In genomic region chr1:230568676-230569075, GRCh38 we compare ENCODE assay signal across 20 cellular contexts.
A peak's percentile ranks its signal among the peaks of the same experiment; 100 is the strongest.
DNase-seq lines count a peak whose midpoint lies in the region; ATAC-seq and TF ChIP-seq lines count a peak whose summit lies in the region.
"Had no signal": no experiment of that assay in that cellular context is flagged by ENCODE, and none has a peak within 500 bp of the region (broad histone marks: within the 10 kb centered on the region; RNA-seq: fewer than 3 reads in every experiment).

No MANE protein-coding gene starts in this region.

- H3K4me2 ChIP-seq in mammary epithelial cell (ENCODE audit: insufficient read depth, low read depth, low read length) = no peak overlapping the region
- no peak overlapping the region for H3K4me2 ChIP-seq in hepatocyte

- H2AFZ ChIP-seq in mammary epithelial cell (ENCODE audit: low read depth, low read length) (no peak overlapping the region), hepatocyte (no peak overlapping the region)

- H3K36me3 ChIP-seq in mammary epithelial cell (ENCODE audit: insufficient read depth, low read length) = no peaks in the 10 kb centered on the region
- no peaks in the 10 kb centered on the region for H3K36me3 ChIP-seq in colonic mucosa
- no peaks in the 10 kb centered on the region for H3K36me3 ChIP-seq in hepatocyte (replicated peaks; ENCODE audit: insufficient read depth, low read depth)
- H3K36me3 ChIP-seq in stomach = no peaks in the 10 kb centered on the region
- no peaks in the 10 kb centered on the region for H3K36me3 ChIP-seq in prostate gland
- H3K36me3 ChIP-seq: MG63, Peyer's patch, SJSA1 had no signal

- H3K27me3 Mint-ChIP-seq in MCF 10A (ENCODE audit: insufficient read depth, unreplicated experiment) = no peaks in the 10 kb centered on the region

- H3K4me3 Mint-ChIP-seq in MCF 10A (ENCODE audit: unreplicated experiment) = no peak overlapping the region
- H3K4me3 Mint-ChIP-seq: CD8-positive, alpha-beta memory T cell had no signal

- no peak for TF ChIP-seq EP300 in stomach (IDR thresholded peaks at IDR 0.05)

- no peak overlapping the region for H3K27ac Mint-ChIP-seq in MCF 10A (ENCODE audit: low read depth, unreplicated experiment)
- H3K27ac Mint-ChIP-seq: CD8-positive, alpha-beta memory T cell had no signal

- no peak for ATAC-seq in HG03469 (IDR thresholded peaks at IDR 0.05; ENCODE audit: unreplicated experiment)
- ATAC-seq: Right ventricle myocardium inferior had no signal

- POLR2A ChIA-PET in MCF 10A (lab: Yijun Ruan, JAX) = interaction anchor here (0.5 to 1.0 kb wide), 3 partner anchors 35 to 629 kb away, joined by 3 read pairs; no protein-coding TSS in a partner anchor

- intact Hi-C loops in mammary epithelial cell (cut with micrococcal nuclease) = no loop called here
- intact Hi-C loops in MCF 10A (cut with micrococcal nuclease) = no loop called here
- intact Hi-C loops in colonic mucosa (cut with DNase I) = no loop called here
- intact Hi-C loops in stomach (cut with DNase I; ENCODE audit: low total_unique reads) = no loop called here
- intact Hi-C loops in prostate gland (cut with DNase I) = no loop called here

- H3K36me3 Mint-ChIP-seq in MCF 10A (ENCODE audit: insufficient read depth, unreplicated experiment) = no peaks in the 10 kb centered on the region
- H3K36me3 Mint-ChIP-seq: CD8-positive, alpha-beta memory T cell had no signal

- H3K9me3 Mint-ChIP-seq in MCF 10A (ENCODE audit: unreplicated experiment) = no peaks in the 10 kb centered on the region
- H3K9me3 Mint-ChIP-seq: CD8-positive, alpha-beta memory T cell had no signal

- dilution Hi-C loops in mammary epithelial cell (cut with HindIII; ENCODE audit: low sequenced_read_pairs) = no loop called here

- no peak overlapping the region for H3K27ac ChIP-seq in mammary epithelial cell (ENCODE audit: insufficient read depth, low read depth, low read length)
- H3K27ac ChIP-seq in colonic mucosa = peak overlapping the region; percentile 44
- peak overlapping the region; percentile 43 for H3K27ac ChIP-seq in hepatocyte
- no peak overlapping the region for H3K27ac ChIP-seq in stomach
- H3K27ac ChIP-seq in prostate gland = no peak overlapping the region
- H3K27ac ChIP-seq: 22Rv1, Peyer's patch, SJSA1 had no signal

- in situ Hi-C loops in mammary epithelial cell (cut with MboI; ENCODE audit: low sequenced_read_pairs in 2 of 2) = no loop called here

- H3K9ac ChIP-seq in mammary epithelial cell (ENCODE audit: insufficient read depth, low read length) = no peak overlapping the region
- H3K9ac ChIP-seq in colonic mucosa (ENCODE audit: low read depth in 2 of 2, low read length in 2 of 2) = no peak overlapping the region

- H3K27me3 ChIP-seq in mammary epithelial cell (ENCODE audit: insufficient read depth, low read length) (peaks cover 9% of the 10 kb centered on the region), colonic mucosa (no peaks in the 10 kb centered on the region), hepatocyte (no peaks in the 10 kb centered on the region), stomach (no peaks in the 10 kb centered on the region), prostate gland (replicated peaks; ENCODE audit: insufficient read depth) (no peaks in the 10 kb centered on the region)
- H3K27me3 ChIP-seq: Peyer's patch, SJSA1 had no signal

- H3K79me2 ChIP-seq in mammary epithelial cell (ENCODE audit: insufficient read depth, low read length) (no peaks in the 10 kb centered on the region), hepatocyte (no peaks in the 10 kb centered on the region)

- H3K4me1 Mint-ChIP-seq in MCF 10A (ENCODE audit: insufficient read depth, unreplicated experiment) = peaks cover 27% of the 10 kb centered on the region
- H3K4me1 Mint-ChIP-seq: CD8-positive, alpha-beta memory T cell had no signal

- DNase-seq in mammary epithelial cell (peak; percentile 18), MCF 10A (ENCODE audit: unreplicated experiment) (no peak), colonic mucosa (no peak), hepatocyte (ENCODE audit: low spot score) (no peak), NCI-H2227 (lab: John Stamatoyannopoulos, UW; ENCODE audit: unreplicated experiment) (no peak), stomach (no peak), prostate gland (ENCODE audit: low spot score) (no peak)
- DNase-seq: AML-193; C1 segment of cervical spinal cord; CD8-positive, alpha-beta memory T cell; GDM1; Kasumi-1; NCI-H1417; NCI-H1694 treated with DMSO at 0.1 percent for 48 hours had no signal

- no peak for TF ChIP-seq POLR2A in stomach (IDR thresholded peaks at IDR 0.05)
- no peak for TF ChIP-seq POLR2A in prostate gland (IDR thresholded peaks at IDR 0.05)

- H3K9me3 ChIP-seq in mammary epithelial cell (replicated peaks; ENCODE audit: insufficient read depth, low read length) (no peaks in the 10 kb centered on the region), colonic mucosa (no peaks in the 10 kb centered on the region), hepatocyte (ENCODE audit: low read depth) (no peaks in the 10 kb centered on the region), stomach (no peaks in the 10 kb centered on the region), prostate gland (no peaks in the 10 kb centered on the region)
- H3K9me3 ChIP-seq: MG63, Peyer's patch, SJSA1 had no signal

- H3K4me1 ChIP-seq in mammary epithelial cell (ENCODE audit: insufficient read depth, low read length) (peaks cover 3% of the 10 kb centered on the region), colonic mucosa (peaks cover 16% of the 10 kb centered on the region), hepatocyte (ENCODE audit: insufficient read depth) (peaks cover 11% of the 10 kb centered on the region), stomach (peaks cover 12 to 29% (median 17%) of the 10 kb centered on the region in 4 donors), prostate gland (replicated peaks) (no peaks in the 10 kb centered on the region)
- H3K4me1 ChIP-seq: SJSA1 had no signal

- H3K4me3 ChIP-seq in mammary epithelial cell (replicated peaks in 1 of 3; ENCODE audit: insufficient read depth in 1 of 3, low read depth in 2 of 3, low read length in 3 of 3) (no peak overlapping the region), colonic mucosa (no peak overlapping the region), hepatocyte (no peak overlapping the region), stomach (no peak overlapping the region), prostate gland (no peak overlapping the region)
- H3K4me3 ChIP-seq: MG63, Peyer's patch, SJSA1 had no signal

- TF ChIP-seq CTCF in mammary epithelial cell (conservative IDR thresholded peaks at IDR 0.05 in 1 of 2, IDR thresholded peaks at IDR 0.05 in 1 of 2; ENCODE audit: extremely low read depth in 1 of 2, insufficient read depth in 1 of 2, low read depth in 1 of 2, low read length in 2 of 2) (no peak), MCF 10A (IDR thresholded peaks at IDR 0.05; ENCODE audit: unreplicated experiment) (no peak), colonic mucosa (IDR thresholded peaks at IDR 0.05) (no peak), hepatocyte (IDR thresholded peaks at IDR 0.05; ENCODE audit: poor library complexity) (no peak), stomach (IDR thresholded peaks at IDR 0.05) (no peak), prostate gland (IDR thresholded peaks at IDR 0.05) (no peak)

- BruUV-seq in mammary epithelial cell (replicated peaks; lab: Mats Ljungman, UMichigan) = no TSS peak
- no TSS peak for BruUV-seq in MCF 10A (replicated peaks; lab: Mats Ljungman, UMichigan)

- H4K20me1 ChIP-seq in mammary epithelial cell (ENCODE audit: insufficient read depth, low read length) (no peaks in the 10 kb centered on the region), hepatocyte (ENCODE audit: insufficient read depth, poor library complexity, severe bottlenecking) (no peaks in the 10 kb centered on the region)

- CTCF ChIA-PET in mammary epithelial cell (lab: Charles Lee; ENCODE audit: low non-redundant PET) = interaction anchor here (1.1 kb wide), 1 partner anchor 180 kb away, joined by 4 read pairs; no protein-coding TSS in a partner anchor
- CTCF ChIA-PET in MCF 10A (lab: Yijun Ruan, JAX) = interaction anchor here (0.6 to 1.5 kb wide), 8 partner anchors 12 to 470 kb away, joined by 3 to 5 read pairs (median 3); no protein-coding TSS in a partner anchor

- H3K9me2 ChIP-seq in hepatocyte (replicated peaks; ENCODE audit: insufficient read depth) = no peaks in the 10 kb centered on the region

- 47% methylated on average over 4 of the region's 4 CpGs for WGBS in mammary epithelial cell (ENCODE audit: low coverage, missing lambda C conversion rate)
- WGBS in hepatocyte (ENCODE audit: low lambda C conversion rate, missing lambda C conversion rate) = 69% methylated on average over 4 of the region's 4 CpGs
- 52 to 81% (median 61%) methylated on average over 4 of the region's 4 CpGs for WGBS in stomach, 5 donors
- 48% methylated on average over 4 of the region's 4 CpGs for WGBS in prostate gland

Comparison
In these comparisons a context has a peak if more than half of its experiments do, and no peak if none do; other contexts are left out.
1. H3K27ac ChIP-seq: peak in colonic mucosa (single experiment) and hepatocyte (single experiment); none in mammary epithelial cell (single experiment), stomach (0 of 5) and prostate gland (0 of 2).